ENCODE assay signal across 9 cellular contexts in genomic region chr15:64990168-64990470, GRCh38. TPM values are rescaled to one million over a fixed set of nuclear protein-coding genes. Genes with fewer than 3 reads are reported as not detected.
DNase-seq lines count a peak whose midpoint lies in the region; ATAC-seq and TF ChIP-seq lines count a peak whose summit lies in the region.
"Had no signal": no experiment of that assay in that cellular context is flagged by ENCODE, and none has a peak within 500 bp of the region (broad histone marks: within the 10 kb centered on the region; RNA-seq: fewer than 3 reads in every experiment).

No MANE protein-coding gene starts in this region.

- peak overlapping the region; percentile 55 for H3K27ac Mint-ChIP-seq in WTC11

- H3K4me3 ChIP-seq in GM23248 (peak overlapping the region; percentile 91), gastroesophageal sphincter (peak overlapping the region; percentile 49 to 85), retinal pigment epithelial cell (ENCODE audit: low read length) (peak overlapping the region; percentile 92)

- no peaks in the 10 kb centered on the region; the same call in 1 of the 2 replicates for H3K27me3 Mint-ChIP-seq in WTC11 (ENCODE audit: low read depth)

- H3K9me3 Mint-ChIP-seq in WTC11, result no peaks in the 10 kb centered on the region

- TF ChIP-seq POLR2A in gastroesophageal sphincter (IDR thresholded peaks at IDR 0.05), result no peak

- H3K9me2 ChIP-seq in GM23248 (ENCODE audit: insufficient read depth), result no peaks in the 10 kb centered on the region

- peak; percentile 7 for ATAC-seq in WTC11
- peak; percentile 38 for ATAC-seq in gastroesophageal sphincter

- peaks cover 37% of the 10 kb centered on the region for H3K79me2 ChIP-seq in GM23248 (ENCODE audit: insufficient read depth)

- peak overlapping the region; percentile 88 for H3K27ac ChIP-seq in GM23248
- peak overlapping the region; percentile 52 to 95 (median 92) for H3K27ac ChIP-seq in gastroesophageal sphincter

- POLR2A ChIA-PET in WTC11 (lab: Charles Lee), result no interaction called here

- H3K36me3 ChIP-seq in GM23248 (ENCODE audit: low read depth), result no peaks in the 10 kb centered on the region
- H3K36me3 ChIP-seq in gastroesophageal sphincter, result no peaks in the 10 kb centered on the region

- WGBS in GM23248 (ENCODE audit: low coverage in 1 of 2, low lambda C conversion rate in 2 of 2, missing lambda C conversion rate in 2 of 2), 2 experiments, result 1% methylated on average over 9 of the region's 9 CpGs
- 0 to 2% methylated on average over 8 to 9 of the region's 9 CpGs for WGBS in gastroesophageal sphincter (ENCODE audit: low coverage in 1 of 2), 2 donors

- CTCF ChIA-PET in WTC11 (lab: Charles Lee), result interaction anchor here (1.4 to 2.2 kb wide), 3 partner anchors 10 to 111 kb away, joined by 4 to 12 read pairs (median 5); no protein-coding TSS in a partner anchor

- 0 out of 2 replicates have a peak, but pooled peaks cover 3% of the 10 kb centered on the region for H3K36me3 Mint-ChIP-seq in WTC11

- TF ChIP-seq CTCF in WTC11 (IDR thresholded peaks at IDR 0.05) (no peak), gastroesophageal sphincter (IDR thresholded peaks at IDR 0.05) (no peak), retinal pigment epithelial cell (conservative IDR thresholded peaks at IDR 0.05; ENCODE audit: low read depth, low read length) (no peak)

- peak overlapping the region; percentile 95 for H3K4me3 Mint-ChIP-seq in WTC11

- H3F3A ChIP-seq in GM23248 (ENCODE audit: insufficient read depth), result peaks cover 22% of the 10 kb centered on the region

- peak overlapping the region; percentile 92 for H2AFZ ChIP-seq in GM23248

- peak overlapping the region; percentile 97 for H3K9ac ChIP-seq in GM23248

- peaks cover 19% of the 10 kb centered on the region for H3K4me1 Mint-ChIP-seq in WTC11

- peaks cover 24% of the 10 kb centered on the region for H3K4me1 ChIP-seq in GM23248 (ENCODE audit: insufficient read depth)
- H3K4me1 ChIP-seq in gastroesophageal sphincter, result peaks cover 0 to 49% (median 13%) of the 10 kb centered on the region in 3 donors

- no peaks in the 10 kb centered on the region for H4K20me1 ChIP-seq in GM23248 (ENCODE audit: insufficient read depth)

- H3K27me3 ChIP-seq in GM23248 (replicated peaks; ENCODE audit: insufficient read depth) (no peaks in the 10 kb centered on the region), gastroesophageal sphincter (no peaks in the 10 kb centered on the region)

- no peak for TF ChIP-seq EP300 in gastroesophageal sphincter (IDR thresholded peaks at IDR 0.05)

- in situ Hi-C loops in GM23248 (cut with MboI), result no loop called here

- H3K9me3 ChIP-seq in GM23248 (ENCODE audit: low read depth) (no peaks in the 10 kb centered on the region), gastroesophageal sphincter (no peaks in the 10 kb centered on the region)

- peak overlapping the region; percentile 94 for H3K4me2 ChIP-seq in GM23248 (ENCODE audit: unreplicated experiment)

- DNase-seq in GM23248 (no peak), WTC11 (ENCODE audit: low spot score) (no peak), retinal pigment epithelial cell (ENCODE audit: low read depth) (no peak)
- no peak for DNase-seq in stimulated activated naive CD4-positive, alpha-beta T cell (lab: John Stamatoyannopoulos, UW)
- no peak for DNase-seq in effector CD4-positive, alpha-beta T cell
- DNase-seq in stimulated activated CD4-positive, alpha-beta T cell treated with anti-CD3 and anti-CD28 coated beads, Interleukin-4, amount 100 ng/mL, for 4 hours, result no peak
- no peak for DNase-seq in stimulated activated naive CD4-positive, alpha-beta T cell treated with Interleukin-2 at 50 U/mL for 16 hours (lab: John Stamatoyannopoulos, UW)

TF ChIP-seq in WTC11, 78 proteins besides CTCF, POLR2A, EP300 and RAD21:
- TF ChIP-seq ATF1 (CRISPR knock-in tag; IDR thresholded peaks at IDR 0.05), result no peak
TF ChIP-seq in WTC11: peak in this region for 0.

RNA-seq across cellular contexts. Expression of gene SPG21, which starts 0.4 kb away (rescaled TPM):
- 66.3 and 78.4 TPM in 2 replicates for total RNA-seq in GM23248 (2014; rRNA removed; shearing (Covaris generic))
- polyA plus RNA-seq in GM23248 (2016; fragmentation: Nextera tagmentation; extraction: Ambion mirVana), result 106 and 107 TPM in 2 replicates
- total RNA-seq in WTC11 (2021), result 69.9 to 84.0 TPM (median 79.9 TPM) in 3 replicates
- 10 to 100 TPM; 79.1 to 94.9 (median 86.9) TPM for total RNA-seq in gastroesophageal sphincter

RNA-seq across cellular contexts. Expression of gene MTFMT, which starts 39.3 kb away (rescaled TPM):
- total RNA-seq in GM23248 (2014; rRNA removed; shearing (Covaris generic)), result 25.3 and 26.4 TPM in 2 replicates
- polyA plus RNA-seq in GM23248 (2016; fragmentation: Nextera tagmentation; extraction: Ambion mirVana), result 22.2 and 23.8 TPM in 2 replicates
- total RNA-seq in WTC11 (2021), result 22.3 to 28.8 TPM (median 26.7 TPM) in 3 replicates
- 10 to 100 TPM; 21.1 to 36.9 (median 29.4) TPM for total RNA-seq in gastroesophageal sphincter

RNA-seq across cellular contexts. Expression of gene SLC51B, which starts 55.1 kb away (rescaled TPM):
- not detected in 2 replicates for total RNA-seq in GM23248 (2014; rRNA removed; shearing (Covaris generic))
- not detected in 2 replicates for polyA plus RNA-seq in GM23248 (2016; fragmentation: Nextera tagmentation; extraction: Ambion mirVana)
- total RNA-seq in WTC11 (2021), result not detected in 3 replicates
- not detected for total RNA-seq in gastroesophageal sphincter
- total RNA-seq: dermis blood vessel endothelial cell had no signal
